18 cellular contexts compared by ENCODE assay signal in the genomic region with DNA sequence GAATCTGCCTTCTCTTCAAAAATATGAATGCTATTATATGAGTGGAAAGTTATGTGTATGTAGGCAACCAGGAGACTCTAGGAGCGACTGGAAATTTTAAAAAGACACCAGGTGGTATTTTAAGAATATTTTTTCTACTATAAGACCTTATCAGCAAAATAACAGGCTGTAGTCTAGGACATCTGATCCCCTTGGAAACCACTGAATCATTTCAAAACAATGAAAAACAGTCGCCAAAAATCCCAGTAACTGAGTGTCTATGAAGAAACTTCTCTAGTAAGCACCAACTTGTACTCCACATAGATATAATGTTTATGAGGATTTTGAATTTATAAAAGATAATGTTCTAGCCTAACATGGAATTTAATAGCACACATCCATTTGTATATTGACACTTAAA.
DNase-seq lines count a peak whose midpoint lies in the region; ATAC-seq and TF ChIP-seq lines count a peak whose summit lies in the region.
"Had no signal": no experiment of that assay in that cellular context is flagged by ENCODE, and none has a peak within 500 bp of the region (broad histone marks: within the 10 kb centered on the region; RNA-seq: fewer than 3 reads in every experiment).

No MANE protein-coding gene starts in this region.

- peaks cover 34% of the 10 kb centered on the region for H3K4me1 Mint-ChIP-seq in chondrocyte (ENCODE audit: low read depth)
- H3K4me1 Mint-ChIP-seq: naive thymus-derived CD4-positive, alpha-beta T cell; T-helper 17 cell had no signal

- H3K4me1 ChIP-seq in foreskin keratinocyte = peaks cover 12% of the 10 kb centered on the region
- H3K4me1 ChIP-seq: uterus had no signal

- H3K9me3 Mint-ChIP-seq in chondrocyte (ENCODE audit: low read depth) = peaks cover 8% of the 10 kb centered on the region
- H3K9me3 Mint-ChIP-seq: activated T-cell treated with anti-CD3 and anti-CD28 coated beads, Interleukin-2, amount 50 U/mL, for 4 hours; H9 had no signal

- peaks cover 7% of the 10 kb centered on the region for H3K27me3 Mint-ChIP-seq in chondrocyte (ENCODE audit: low read depth)
- H3K27me3 Mint-ChIP-seq: naive thymus-derived CD4-positive, alpha-beta T cell; T-helper 17 cell had no signal

- ATAC-seq in foreskin keratinocyte (peak; percentile 28), HG02610 (IDR thresholded peaks at IDR 0.05; ENCODE audit: unreplicated experiment) (no peak)
- ATAC-seq: activated T-cell treated with anti-CD3 and anti-CD28 coated beads, Interleukin-2, amount 50 U/mL, for 4 hours; naive thymus-derived CD4-positive, alpha-beta T cell; T-helper 17 cell had no signal

- no peak overlapping the region for H3K27ac Mint-ChIP-seq in chondrocyte (ENCODE audit: unreplicated experiment)
- H3K27ac Mint-ChIP-seq: H9; naive thymus-derived CD4-positive, alpha-beta T cell; T-helper 17 cell had no signal

- H3K27ac ChIP-seq in foreskin keratinocyte (no peak overlapping the region), caudate nucleus (ENCODE audit: low read depth, low read length) (no peak overlapping the region)
- H3K27ac ChIP-seq: uterus had no signal

- peak; percentile 68 for DNase-seq in HCEC 1CT
- peak; percentile 18 for DNase-seq in amniotic stem cell (lab: John Stamatoyannopoulos, UW)
- peak in 1 of 2 donors; percentile 37 for DNase-seq in foreskin keratinocyte
- DNase-seq in stromal cell of bone marrow (ENCODE audit: low read depth) = peak; percentile 56
- no peak for DNase-seq in chondrocyte (ENCODE audit: low spot score)
- no peak for DNase-seq in caudate nucleus (lab: John Stamatoyannopoulos, UW)
- DNase-seq: activated CD4-positive, alpha-beta T cell treated with anti-CD3 and anti-CD28 coated beads for 48 hours; activated T-cell treated with anti-CD3 and anti-CD28 coated beads, Interleukin-2, amount 50 U/mL, for 4 hours; anterior cingulate cortex; H9; Kasumi-1; naive thymus-derived CD4-positive, alpha-beta T cell; NCI-H1694; retina; stimulated activated CD4-positive, alpha-beta T cell treated with anti-CD3 and anti-CD28 coated beads, Interleukin-2, amount 100 ng/mL, for 48 hours; T-helper 17 cell; uterus had no signal

- no peak overlapping the region for H3K4me3 Mint-ChIP-seq in chondrocyte (ENCODE audit: unreplicated experiment)
- H3K4me3 Mint-ChIP-seq: activated T-cell treated with anti-CD3 and anti-CD28 coated beads, Interleukin-2, amount 50 U/mL, for 4 hours; H9; naive thymus-derived CD4-positive, alpha-beta T cell; T-helper 17 cell had no signal

- H3K27me3 ChIP-seq in foreskin keratinocyte = no peaks in the 10 kb centered on the region
- H3K27me3 ChIP-seq: uterus had no signal

- TF ChIP-seq CTCF in foreskin keratinocyte (conservative IDR thresholded peaks at IDR 0.05) (no peak), chondrocyte (IDR thresholded peaks at IDR 0.05) (no peak)

- H3K36me3 Mint-ChIP-seq in chondrocyte (ENCODE audit: low read depth) = no peaks in the 10 kb centered on the region
- H3K36me3 Mint-ChIP-seq: naive thymus-derived CD4-positive, alpha-beta T cell had no signal

Comparison
In these comparisons a context has a peak if more than half of its experiments do, and no peak if none do; other contexts are left out.
1. DNase-seq: peak in HCEC 1CT (single experiment), amniotic stem cell (single experiment) and stromal cell of bone marrow (single experiment); none in chondrocyte (single experiment) and caudate nucleus (0 of 61).